In the genomic region with DNA sequence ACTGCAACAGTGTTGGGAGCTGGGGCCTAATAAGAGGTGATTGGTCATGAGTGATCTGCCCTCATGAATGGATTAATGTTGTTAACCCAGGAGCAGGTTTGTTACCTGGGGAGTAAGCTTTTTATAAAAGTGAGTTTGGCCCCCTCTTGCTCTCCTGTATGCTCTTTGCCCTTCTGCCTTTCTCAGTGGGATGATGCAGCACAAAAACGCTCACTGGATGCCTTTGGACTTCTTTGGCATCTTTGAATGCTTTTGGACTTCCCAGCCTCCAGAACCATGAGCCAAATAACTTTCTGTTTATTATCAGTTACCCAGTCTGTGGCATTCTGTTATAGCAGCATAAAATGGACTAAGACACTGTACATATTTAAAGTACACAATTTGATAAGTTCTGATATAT, we compare ENCODE assay signal across 25 cellular contexts.
"Had no signal": no experiment of that assay in that cellular context is flagged by ENCODE, and none has a peak within 500 bp of the region (broad histone marks: within the 10 kb centered on the region; RNA-seq: fewer than 3 reads in every experiment).

No MANE protein-coding gene starts in this region.

- H3K4me3 Mint-ChIP-seq: activated CD8-positive, alpha-beta T cell treated with anti-CD3 and anti-CD28 coated beads, Interleukin-2, amount 10 ng/mL, durations not matched to agents 7 days and 5 days; activated naive CD8-positive, alpha-beta T cell treated with anti-CD3 and anti-CD28 coated beads, Interleukin-2, amount 50 U/mL, for 24 hours; brain; T-helper 2 cell treated with Interferon-gamma antibody and Interleukin-4, amounts not matched to agents 5 μg/mL and 100 μg/mL, for 36 hours; WTC11 had no signal

- DNase-seq: activated CD4-positive, alpha-beta T cell treated with anti-CD3 and anti-CD28 coated beads for 48 hours; activated CD4-positive, alpha-beta T cell treated with anti-CD3 and anti-CD28 coated beads, Interleukin-2, amount 50 U/mL, for 4 hours; activated CD4-positive, CD25-positive, alpha-beta regulatory T cell treated with anti-CD3 and anti-CD28 coated beads, Interleukin-2, amount 50 U/mL, for 72 hours; activated CD8-positive, alpha-beta memory T cell treated with anti-CD3 and anti-CD28 coated beads, Interleukin-2, amount 50 U/mL, for 48 hours; activated CD8-positive, alpha-beta T cell treated with anti-CD3 and anti-CD28 coated beads, Interleukin-2, amount 10 ng/mL, durations not matched to agents 7 days and 5 days; activated naive CD4-positive, alpha-beta T cell; activated naive CD8-positive, alpha-beta T cell treated with anti-CD3 and anti-CD28 coated beads, Interleukin-2, amount 50 U/mL, for 24 hours; activated T-cell treated with anti-CD3 and anti-CD28 coated beads, Interleukin-2, amount 50 U/mL, for 1 hour; amygdala; Kasumi-1; NCI-H1048; NCI-H1930; NCI-H2171; NCI-H226; NCI-H526; NCI-H82; SIG-M5; SW 1271 had no signal

- H3K27me3 Mint-ChIP-seq: activated naive CD8-positive, alpha-beta T cell treated with anti-CD3 and anti-CD28 coated beads, Interleukin-2, amount 50 U/mL, for 24 hours had no signal

- H3K4me3 ChIP-seq: cardiac muscle cell, SK-N-MC had no signal

- H3K4me1 Mint-ChIP-seq: activated naive CD8-positive, alpha-beta T cell treated with anti-CD3 and anti-CD28 coated beads, Interleukin-2, amount 50 U/mL, for 24 hours had no signal

- FAIRE-seq: astrocyte had no signal

- H3K27ac ChIP-seq: cardiac muscle cell, SK-N-MC had no signal

- H3K36me3 Mint-ChIP-seq: activated naive CD4-positive, alpha-beta T cell treated with anti-CD3 and anti-CD28 coated beads, Interleukin-2, amount 50 U/mL, for 72 hours; brain had no signal

- H3K9me3 Mint-ChIP-seq: activated naive CD4-positive, alpha-beta T cell treated with anti-CD3 and anti-CD28 coated beads, Interleukin-2, amount 50 U/mL, for 72 hours; T-helper 2 cell treated with Interferon-gamma antibody and Interleukin-4, amounts not matched to agents 5 μg/mL and 100 μg/mL, for 36 hours had no signal

- ATAC-seq: activated CD8-positive, alpha-beta T cell treated with anti-CD3 and anti-CD28 coated beads, Interleukin-2, amount 10 ng/mL, durations not matched to agents 7 days and 5 days; activated naive CD4-positive, alpha-beta T cell treated with anti-CD3 and anti-CD28 coated beads, Interleukin-2, amount 50 U/mL, for 72 hours; activated naive CD8-positive, alpha-beta T cell treated with anti-CD3 and anti-CD28 coated beads, Interleukin-2, amount 50 U/mL, for 24 hours; WTC11 had no signal

- H3K36me3 ChIP-seq: cardiac muscle cell had no signal

- H3K27me3 ChIP-seq: cardiac muscle cell had no signal

- H3K27ac Mint-ChIP-seq: activated CD8-positive, alpha-beta T cell treated with anti-CD3 and anti-CD28 coated beads, Interleukin-2, amount 10 ng/mL, durations not matched to agents 7 days and 5 days; activated naive CD4-positive, alpha-beta T cell treated with anti-CD3 and anti-CD28 coated beads, Interleukin-2, amount 50 U/mL, for 72 hours; activated naive CD8-positive, alpha-beta T cell treated with anti-CD3 and anti-CD28 coated beads, Interleukin-2, amount 50 U/mL, for 24 hours; brain; T-helper 2 cell treated with Interferon-gamma antibody and Interleukin-4, amounts not matched to agents 5 μg/mL and 100 μg/mL, for 36 hours; WTC11 had no signal
